8 cellular contexts compared by ENCODE assay signal in the genomic region with DNA sequence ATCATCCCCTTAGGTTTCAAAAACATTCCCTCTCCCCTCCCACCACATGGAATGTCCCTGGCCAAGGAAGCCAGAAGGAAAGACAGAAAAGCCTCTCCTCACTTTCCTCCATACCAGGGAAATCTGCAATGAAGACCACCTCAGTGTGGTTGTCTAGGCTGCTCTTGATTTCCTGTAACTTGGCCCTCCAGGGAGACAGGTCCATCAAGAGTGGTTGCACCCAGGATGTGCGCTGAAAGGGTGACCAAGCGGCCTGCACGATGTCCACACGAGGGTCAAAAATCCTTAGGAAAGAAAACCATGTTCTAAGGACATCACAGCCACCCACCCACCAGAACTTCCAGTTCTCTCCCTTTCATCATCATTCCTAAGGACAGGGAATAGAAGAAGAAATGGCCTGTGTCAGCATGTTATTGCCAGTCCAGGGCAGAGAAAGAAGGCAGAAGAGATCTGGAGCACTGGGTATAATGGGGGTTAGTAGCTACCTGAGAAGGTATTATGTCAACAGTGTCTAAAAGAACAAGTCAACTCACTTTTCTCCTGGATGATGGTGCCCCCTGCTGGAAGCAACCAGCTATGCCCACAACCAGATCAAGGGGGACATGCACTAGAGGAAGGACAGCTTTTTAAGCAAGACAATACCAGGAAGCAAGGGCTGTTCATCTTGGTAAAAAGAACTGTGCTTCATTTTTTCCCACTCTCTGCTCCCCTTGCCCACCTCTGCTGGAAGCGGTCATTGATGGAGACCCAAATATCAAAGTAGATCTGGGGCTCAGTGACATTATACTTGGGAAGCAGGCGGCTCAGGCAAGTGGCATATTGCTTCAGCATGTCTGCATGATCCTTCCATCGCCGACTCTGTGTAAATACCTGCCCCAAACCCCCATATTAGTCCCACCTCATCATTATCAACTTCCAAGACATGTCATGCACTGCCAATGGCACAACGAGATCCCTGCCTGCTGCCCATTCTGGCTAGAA. TPM values are rescaled to one million over a fixed set of nuclear protein-coding genes. Genes with fewer than 3 reads are reported as not detected.
DNase-seq lines count a peak whose midpoint lies in the region; ATAC-seq and TF ChIP-seq lines count a peak whose summit lies in the region.

No MANE protein-coding gene starts in this region.

- DNase-seq in D341Med (ENCODE audit: low spot score) = peak; percentile 69
- peak; percentile 33 for DNase-seq in NCI-H1048 (lab: John Stamatoyannopoulos, UW)
- DNase-seq in activated naive CD4-positive, alpha-beta T cell treated with Interleukin-2 at 50 U/mL for 16 hours = peak; percentile 87
- DNase-seq in globus pallidus (ENCODE audit: low spot score) = peak; percentile 81
- peak; percentile 90 for DNase-seq in pons (ENCODE audit: low spot score)
- peak; percentile 89 for DNase-seq in ureter (ENCODE audit: low spot score)

- peak; percentile 70 for ATAC-seq in GM21723 (IDR thresholded peaks at IDR 0.05; ENCODE audit: unreplicated experiment)
- ATAC-seq in SK-N-SH treated with all-trans-retinoic acid at 6 μM for 48 hours = peak; percentile 60

TF ChIP-seq in SK-N-SH treated with all-trans-retinoic acid at 6 μM for 48 hours, 23 proteins besides CTCF, POLR2A, EP300 and RAD21:
- TF ChIP-seq SNAI2 (CRISPR knock-in tag; IDR thresholded peaks at IDR 0.05) = no peak
- TF ChIP-seq, protein P1, sequence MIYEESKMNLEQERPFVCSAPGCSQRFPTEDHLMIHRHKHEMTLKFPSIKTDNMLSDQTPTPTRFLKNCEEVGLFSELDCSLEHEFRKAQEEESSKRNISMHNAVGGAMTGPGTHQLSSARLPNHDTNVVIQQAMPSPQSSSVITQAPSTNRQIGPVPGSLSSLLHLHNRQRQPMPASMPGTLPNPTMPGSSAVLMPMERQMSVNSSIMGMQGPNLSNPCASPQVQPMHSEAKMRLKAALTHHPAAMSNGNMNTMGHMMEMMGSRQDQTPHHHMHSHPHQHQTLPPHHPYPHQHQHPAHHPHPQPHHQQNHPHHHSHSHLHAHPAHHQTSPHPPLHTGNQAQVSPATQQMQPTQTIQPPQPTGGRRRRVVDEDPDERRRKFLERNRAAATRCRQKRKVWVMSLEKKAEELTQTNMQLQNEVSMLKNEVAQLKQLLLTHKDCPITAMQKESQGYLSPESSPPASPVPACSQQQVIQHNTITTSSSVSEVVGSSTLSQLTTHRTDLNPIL (CRISPR knock-in tag; IDR thresholded peaks at IDR 0.05; ENCODE audit: low read depth) = no peak
- no peak for TF ChIP-seq ZC3H10 (CRISPR knock-in tag; IDR thresholded peaks at IDR 0.05)
- TF ChIP-seq, protein P2, sequence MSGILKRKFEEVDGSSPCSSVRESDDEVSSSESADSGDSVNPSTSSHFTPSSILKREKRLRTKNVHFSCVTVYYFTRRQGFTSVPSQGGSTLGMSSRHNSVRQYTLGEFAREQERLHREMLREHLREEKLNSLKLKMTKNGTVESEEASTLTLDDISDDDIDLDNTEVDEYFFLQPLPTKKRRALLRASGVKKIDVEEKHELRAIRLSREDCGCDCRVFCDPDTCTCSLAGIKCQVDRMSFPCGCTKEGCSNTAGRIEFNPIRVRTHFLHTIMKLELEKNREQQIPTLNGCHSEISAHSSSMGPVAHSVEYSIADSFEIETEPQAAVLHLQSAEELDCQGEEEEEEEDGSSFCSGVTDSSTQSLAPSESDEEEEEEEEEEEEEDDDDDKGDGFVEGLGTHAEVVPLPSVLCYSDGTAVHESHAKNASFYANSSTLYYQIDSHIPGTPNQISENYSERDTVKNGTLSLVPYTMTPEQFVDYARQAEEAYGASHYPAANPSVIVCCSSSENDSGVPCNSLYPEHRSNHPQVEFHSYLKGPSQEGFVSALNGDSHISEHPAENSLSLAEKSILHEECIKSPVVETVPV (CRISPR knock-in tag; IDR thresholded peaks at IDR 0.05) = no peak
- no peak for TF ChIP-seq TOX (CRISPR knock-in tag; IDR thresholded peaks at IDR 0.05; ENCODE audit: borderline replicate concordance)
- TF ChIP-seq BACH2 (CRISPR knock-in tag; IDR thresholded peaks at IDR 0.05; ENCODE audit: borderline replicate concordance) = no peak
- TF ChIP-seq PPARA (CRISPR knock-in tag; IDR thresholded peaks at IDR 0.05; ENCODE audit: borderline replicate concordance) = no peak
- TF ChIP-seq ZFP3 (CRISPR knock-in tag; IDR thresholded peaks at IDR 0.05) = no peak
- TF ChIP-seq ARNTL (CRISPR knock-in tag; IDR thresholded peaks at IDR 0.05; ENCODE audit: borderline replicate concordance, low read depth) = no peak
- TF ChIP-seq ISL1 (CRISPR knock-in tag; IDR thresholded peaks at IDR 0.05) = no peak
- no peak for TF ChIP-seq TCF4 (CRISPR knock-in tag; IDR thresholded peaks at IDR 0.05; ENCODE audit: borderline replicate concordance)
- TF ChIP-seq ZFP30 (CRISPR knock-in tag; IDR thresholded peaks at IDR 0.05) = no peak

RNA-seq across cellular contexts. Expression of a gene that starts 9.3 kb away (rescaled TPM):
- 48.9 TPM for total RNA-seq in ureter

RNA-seq across cellular contexts. Expression of a gene that starts 13.0 kb away (rescaled TPM):
- total RNA-seq in ureter = 450 TPM

RNA-seq across cellular contexts. Expression of a gene that starts 25.4 kb away (rescaled TPM):
- total RNA-seq in ureter = 165 TPM

RNA-seq across cellular contexts. Expression of a gene that starts 32.2 kb away (rescaled TPM):
- total RNA-seq in ureter = 32.8 TPM

RNA-seq across cellular contexts. Expression of a gene that starts 43.6 kb away (rescaled TPM):
- total RNA-seq in ureter = 115 TPM

Comparison
In these comparisons a context has a peak if more than half of its experiments do, and no peak if none do; other contexts are left out.
1. Peak in every context shown above with its lines: DNase-seq and ATAC-seq.
2. DNase-seq: peak in every context shown above with its lines; median percentile 90 in pons; 89 in ureter; 87 in activated naive CD4-positive, alpha-beta T cell treated with Interleukin-2 at 50 U/mL for 16 hours; 81 in globus pallidus; 69 in D341Med; 33 in NCI-H1048.